ENCODE assay signal across 8 cellular contexts in the genomic region with DNA sequence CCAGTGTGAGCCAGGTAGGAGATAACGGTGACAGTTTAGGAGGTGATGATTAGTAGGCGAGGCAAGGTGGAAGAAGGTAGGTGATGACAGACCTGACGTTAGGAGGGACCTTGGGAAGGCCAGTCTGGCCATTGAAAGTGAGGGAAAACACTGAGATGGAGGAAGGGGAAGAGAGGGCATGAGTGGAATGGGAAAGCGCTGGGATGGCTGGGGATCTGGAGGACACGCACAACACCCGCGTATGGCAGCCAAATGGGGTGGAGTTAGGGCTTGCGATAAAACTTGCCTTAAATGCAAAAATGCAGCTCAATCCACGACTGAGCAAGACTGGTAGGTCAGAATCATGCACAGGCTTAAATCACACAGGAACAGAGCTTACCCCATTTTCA. TPM values are rescaled to one million over a fixed set of nuclear protein-coding genes. Genes with fewer than 3 reads are reported as not detected.
DNase-seq lines count a peak whose midpoint lies in the region; ATAC-seq and TF ChIP-seq lines count a peak whose summit lies in the region.

No MANE protein-coding gene starts in this region.

- H3K4me3 ChIP-seq in HEK293 (ENCODE audit: low read depth, low read length): peak overlapping the region; percentile 61
- peak overlapping the region; percentile 52 to 72 (median 58) for H3K4me3 ChIP-seq in adrenal gland
- H3K4me3 ChIP-seq in iPS-11a (ENCODE audit: low read depth, low read length): peak overlapping the region; percentile 76
- H3K4me3 ChIP-seq in skin epidermis: peak overlapping the region; percentile 26 to 58 (median 36)

- TF ChIP-seq CTCF in HEK293 (tag by site-specific recombination; IDR thresholded peaks at IDR 0.05) (no peak), adrenal gland (IDR thresholded peaks at IDR 0.05) (no peak)

- no peaks in the 10 kb centered on the region for H3K4me1 ChIP-seq in HEK293 (ENCODE audit: control insufficient read depth, insufficient read depth, low read length)
- H3K4me1 ChIP-seq in adrenal gland (replicated peaks in 1 of 2): peaks cover 0 to 3% of the 10 kb centered on the region in 2 donors

- intact Hi-C loops in adrenal gland (cut with DNase I): no loop called here

- H3K36me3 ChIP-seq in HEK293 (ENCODE audit: control insufficient read depth in 2 of 2, insufficient read depth in 1 of 2, low read length in 2 of 2): no peaks in the 10 kb centered on the region
- H3K36me3 ChIP-seq in adrenal gland (replicated peaks in 1 of 2): no peaks in the 10 kb centered on the region

- 44 to 59% (median 50%) methylated on average over 9 of the region's 9 CpGs for WGBS in adrenal gland, 4 donors

- CTCF ChIA-PET in HEK293 (lab: Yijun Ruan, JAX): no interaction called here

- H3K9me3 ChIP-seq in HEK293 (ENCODE audit: control insufficient read depth, insufficient read depth, low read depth, low read length) (no peaks in the 10 kb centered on the region), adrenal gland (replicated peaks in 1 of 3) (no peaks in the 10 kb centered on the region)

- POLR2A ChIA-PET in HEK293 (lab: Yijun Ruan, JAX): interaction anchor here (1.3 to 2.3 kb wide), 2 partner anchors 41 to 93 kb away, joined by 7 to 8 read pairs; a partner anchor contains a TSS

- ATAC-seq in HG03159 (IDR thresholded peaks at IDR 0.05; ENCODE audit: unreplicated experiment): no peak

- H3K27ac ChIP-seq in HEK293 (ENCODE audit: extremely low read depth, low read depth, low read length): no peak overlapping the region
- H3K27ac ChIP-seq in adrenal gland: peak overlapping the region in 1 of 5 donors; percentile 13
- H3K27ac ChIP-seq in skin epidermis: peak overlapping the region in 4 of 21 experiments; percentile 10 to 56 (median 26)

- DNase-seq in adrenal gland: no peak
- no peak for DNase-seq in DMS153 treated with DMSO at 0.1 percent for 48 hours (lab: John Stamatoyannopoulos, UW; ENCODE audit: unreplicated experiment)
- no peak for DNase-seq in NCI-H446 (lab: John Stamatoyannopoulos, UW)
- DNase-seq in activated CD4-positive, alpha-beta T cell treated with anti-CD3 and anti-CD28 coated beads for 4 hours: no peak

- H3K27me3 ChIP-seq in adrenal gland: no peaks in the 10 kb centered on the region

- peak in 1 of 2 donors; percentile 12 for TF ChIP-seq POLR2A in adrenal gland (IDR thresholded peaks at IDR 0.05)

TF ChIP-seq in HEK293, 187 proteins besides CTCF, POLR2A, EP300 and RAD21:
- TF ChIP-seq ZNF600 (tag by site-specific recombination; IDR thresholded peaks at IDR 0.05) (0 out of 2 replicates have a peak, but pooled peaks have one; percentile 40), ZNF366 (tag by site-specific recombination; conservative IDR thresholded peaks at IDR 0.05) (0 out of 2 replicates have a peak, but pooled peaks have one; percentile 25), ZNF707 (tag by site-specific recombination; IDR thresholded peaks at IDR 0.05) (no peak), REPIN1 (tag by site-specific recombination; IDR thresholded peaks at IDR 0.05; ENCODE audit: low read depth) (no peak), KLF9 (tag by site-specific recombination; IDR thresholded peaks at IDR 0.05; ENCODE audit: low read depth) (no peak), ZNF223 (tag by site-specific recombination; IDR thresholded peaks at IDR 0.05) (no peak), ZNF510 (tag by site-specific recombination; IDR thresholded peaks at IDR 0.05; ENCODE audit: insufficient replicate concordance) (no peak), ZNF843 (tag by site-specific recombination; IDR thresholded peaks at IDR 0.05) (no peak), ZNF555 (tag by site-specific recombination; conservative IDR thresholded peaks at IDR 0.05) (no peak), PRDM1 (tag by site-specific recombination; IDR thresholded peaks at IDR 0.05) (peak; percentile 83), ZNF169 (tag by site-specific recombination; IDR thresholded peaks at IDR 0.05) (no peak), EGR2 (tag by site-specific recombination; IDR thresholded peaks at IDR 0.05; ENCODE audit: low read depth) (0 out of 2 replicates have a peak, but pooled peaks have one; percentile 4), ZFHX2 (tag by site-specific recombination; conservative IDR thresholded peaks at IDR 0.05) (peak; percentile 25), ZNF24 (tag by site-specific recombination; IDR thresholded peaks at IDR 0.05) (no peak), ZNF133 (tag by site-specific recombination; IDR thresholded peaks at IDR 0.05) (no peak), ZNF146 (tag by site-specific recombination; IDR thresholded peaks at IDR 0.05) (no peak), ZBTB21 (tag by site-specific recombination; IDR thresholded peaks at IDR 0.05) (0 out of 2 replicates have a peak, but pooled peaks have one; percentile 4), ZFP69B (tag by site-specific recombination; IDR thresholded peaks at IDR 0.05) (peak; percentile 58; the same call in 1 of the 2 replicates)
- TF ChIP-seq, protein P1, sequence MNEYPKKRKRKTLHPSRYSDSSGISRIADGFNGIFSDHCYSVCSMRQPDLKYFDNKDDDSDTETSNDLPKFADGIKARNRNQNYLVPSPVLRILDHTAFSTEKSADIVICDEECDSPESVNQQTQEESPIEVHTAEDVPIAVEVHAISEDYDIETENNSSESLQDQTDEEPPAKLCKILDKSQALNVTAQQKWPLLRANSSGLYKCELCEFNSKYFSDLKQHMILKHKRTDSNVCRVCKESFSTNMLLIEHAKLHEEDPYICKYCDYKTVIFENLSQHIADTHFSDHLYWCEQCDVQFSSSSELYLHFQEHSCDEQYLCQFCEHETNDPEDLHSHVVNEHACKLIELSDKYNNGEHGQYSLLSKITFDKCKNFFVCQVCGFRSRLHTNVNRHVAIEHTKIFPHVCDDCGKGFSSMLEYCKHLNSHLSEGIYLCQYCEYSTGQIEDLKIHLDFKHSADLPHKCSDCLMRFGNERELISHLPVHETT (tag by site-specific recombination; IDR thresholded peaks at IDR 0.05): no peak
- TF ChIP-seq, protein P2, sequence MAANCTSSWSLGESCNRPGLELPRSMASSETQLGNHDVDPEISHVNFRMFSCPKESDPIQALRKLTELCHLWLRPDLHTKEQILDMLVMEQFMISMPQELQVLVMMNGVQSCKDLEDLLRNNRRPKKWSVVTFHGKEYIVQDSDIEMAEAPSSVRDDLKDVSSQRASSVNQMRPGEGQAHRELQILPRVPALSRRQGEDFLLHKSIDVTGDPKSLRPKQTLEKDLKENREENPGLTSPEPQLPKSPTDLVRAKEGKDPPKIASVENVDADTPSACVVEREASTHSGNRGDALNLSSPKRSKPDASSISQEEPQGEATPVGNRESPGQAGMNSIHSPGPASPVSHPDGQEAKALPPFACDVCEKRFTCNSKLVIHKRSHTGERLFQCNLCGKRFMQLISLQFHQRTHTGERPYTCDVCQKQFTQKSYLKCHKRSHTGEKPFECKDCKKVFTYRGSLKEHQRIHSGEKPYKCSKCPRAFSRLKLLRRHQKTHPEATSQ (tag by site-specific recombination; IDR thresholded peaks at IDR 0.05): no peak

RNA-seq across cellular contexts. Expression of a gene that starts 0.6 kb away (rescaled TPM):
- total RNA-seq in adrenal gland: 1 to 10 TPM in 1 of 8 donors, under 1 TPM in 7; 0.17 to 1.8 (median 0.60) TPM
- polyA plus RNA-seq in adrenal gland: 1 to 10 TPM in 1 of 3 donors, under 1 TPM in 2; 0.13 to 1.1 (median 0.32) TPM

RNA-seq across cellular contexts. Expression of a gene that starts 42.3 kb away (rescaled TPM):
- total RNA-seq in adrenal gland: 100 to 1,000 TPM in 7 of 8 donors, 10 to 100 TPM in 1; 80.4 to 215 (median 114) TPM
- polyA plus RNA-seq in adrenal gland: 100 to 1,000 TPM in 1 of 3 donors, 10 to 100 TPM in 2; 10.0 to 167 (median 22.6) TPM
